1 cellular context compared by ENCODE assay signal in the genomic region with DNA sequence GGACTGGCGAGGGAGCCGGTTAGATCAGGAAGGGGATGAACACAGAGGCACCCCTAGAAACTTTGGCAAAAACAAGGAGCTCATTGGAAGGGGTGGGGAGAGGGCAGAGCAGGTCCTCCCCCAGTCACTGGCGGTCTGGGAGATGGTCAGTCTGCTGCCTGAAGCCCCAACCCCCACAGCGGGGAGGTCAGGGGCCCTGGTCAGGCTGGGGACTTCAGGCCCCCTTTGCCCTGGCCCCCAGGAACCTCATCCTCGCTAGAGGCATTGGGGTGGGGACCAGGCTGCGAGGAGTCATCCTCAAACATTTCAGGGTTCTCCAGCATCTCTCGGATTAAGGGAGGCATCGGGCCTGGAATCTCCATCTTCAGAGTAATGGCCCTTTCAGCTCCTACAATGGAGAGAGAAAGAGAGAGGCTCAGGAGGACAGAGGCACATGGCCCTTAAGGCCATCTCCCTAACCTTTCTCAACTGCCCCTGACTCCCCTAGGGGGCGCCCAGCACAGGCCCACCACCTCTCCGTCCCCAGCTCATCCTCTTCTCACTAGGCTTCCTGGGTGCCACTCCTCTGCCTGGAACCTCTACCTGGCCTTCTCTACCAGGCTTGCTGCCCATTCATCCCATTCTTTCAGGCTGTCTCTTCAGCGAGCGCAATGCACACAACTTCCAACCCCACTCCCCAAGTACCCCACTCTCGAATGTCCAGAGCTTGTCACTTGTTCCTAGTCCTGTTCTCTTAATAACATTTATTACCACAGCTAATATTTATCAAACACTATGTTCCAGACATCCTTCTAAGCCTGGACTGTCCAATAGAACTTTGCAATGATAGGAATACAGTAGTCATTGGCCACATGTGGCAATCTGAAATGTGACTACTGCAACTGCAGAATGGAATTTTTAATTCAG.
A peak's percentile ranks its signal among the peaks of the same experiment; 100 is the strongest.
TF ChIP-seq lines count a peak whose summit lies in the region.

No MANE protein-coding gene starts in this region.

TF ChIP-seq in K562, 482 proteins besides CTCF, POLR2A, EP300 and RAD21 (continued from another document):
- TF ChIP-seq, protein P1, sequence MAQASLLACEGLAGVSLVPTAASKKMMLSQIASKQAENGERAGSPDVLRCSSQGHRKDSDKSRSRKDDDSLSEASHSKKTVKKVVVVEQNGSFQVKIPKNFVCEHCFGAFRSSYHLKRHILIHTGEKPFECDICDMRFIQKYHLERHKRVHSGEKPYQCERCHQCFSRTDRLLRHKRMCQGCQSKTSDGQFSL (CRISPR knock-in tag; IDR thresholded peaks at IDR 0.05) = no peak
- TF ChIP-seq, protein P1 (tag; IDR thresholded peaks at IDR 0.05) = no peak
- TF ChIP-seq, protein P2, sequence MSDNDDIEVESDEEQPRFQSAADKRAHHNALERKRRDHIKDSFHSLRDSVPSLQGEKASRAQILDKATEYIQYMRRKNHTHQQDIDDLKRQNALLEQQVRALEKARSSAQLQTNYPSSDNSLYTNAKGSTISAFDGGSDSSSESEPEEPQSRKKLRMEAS (CRISPR knock-in tag; IDR thresholded peaks at IDR 0.05) = peak; percentile 34; the same call in 1 of the 2 replicates
- TF ChIP-seq ILF3 (IDR thresholded peaks at IDR 0.05; ENCODE audit: borderline replicate concordance) = no peak
- no peak for TF ChIP-seq SLC30A9 (CRISPR knock-in tag; IDR thresholded peaks at IDR 0.05)
- TF ChIP-seq, protein P3, sequence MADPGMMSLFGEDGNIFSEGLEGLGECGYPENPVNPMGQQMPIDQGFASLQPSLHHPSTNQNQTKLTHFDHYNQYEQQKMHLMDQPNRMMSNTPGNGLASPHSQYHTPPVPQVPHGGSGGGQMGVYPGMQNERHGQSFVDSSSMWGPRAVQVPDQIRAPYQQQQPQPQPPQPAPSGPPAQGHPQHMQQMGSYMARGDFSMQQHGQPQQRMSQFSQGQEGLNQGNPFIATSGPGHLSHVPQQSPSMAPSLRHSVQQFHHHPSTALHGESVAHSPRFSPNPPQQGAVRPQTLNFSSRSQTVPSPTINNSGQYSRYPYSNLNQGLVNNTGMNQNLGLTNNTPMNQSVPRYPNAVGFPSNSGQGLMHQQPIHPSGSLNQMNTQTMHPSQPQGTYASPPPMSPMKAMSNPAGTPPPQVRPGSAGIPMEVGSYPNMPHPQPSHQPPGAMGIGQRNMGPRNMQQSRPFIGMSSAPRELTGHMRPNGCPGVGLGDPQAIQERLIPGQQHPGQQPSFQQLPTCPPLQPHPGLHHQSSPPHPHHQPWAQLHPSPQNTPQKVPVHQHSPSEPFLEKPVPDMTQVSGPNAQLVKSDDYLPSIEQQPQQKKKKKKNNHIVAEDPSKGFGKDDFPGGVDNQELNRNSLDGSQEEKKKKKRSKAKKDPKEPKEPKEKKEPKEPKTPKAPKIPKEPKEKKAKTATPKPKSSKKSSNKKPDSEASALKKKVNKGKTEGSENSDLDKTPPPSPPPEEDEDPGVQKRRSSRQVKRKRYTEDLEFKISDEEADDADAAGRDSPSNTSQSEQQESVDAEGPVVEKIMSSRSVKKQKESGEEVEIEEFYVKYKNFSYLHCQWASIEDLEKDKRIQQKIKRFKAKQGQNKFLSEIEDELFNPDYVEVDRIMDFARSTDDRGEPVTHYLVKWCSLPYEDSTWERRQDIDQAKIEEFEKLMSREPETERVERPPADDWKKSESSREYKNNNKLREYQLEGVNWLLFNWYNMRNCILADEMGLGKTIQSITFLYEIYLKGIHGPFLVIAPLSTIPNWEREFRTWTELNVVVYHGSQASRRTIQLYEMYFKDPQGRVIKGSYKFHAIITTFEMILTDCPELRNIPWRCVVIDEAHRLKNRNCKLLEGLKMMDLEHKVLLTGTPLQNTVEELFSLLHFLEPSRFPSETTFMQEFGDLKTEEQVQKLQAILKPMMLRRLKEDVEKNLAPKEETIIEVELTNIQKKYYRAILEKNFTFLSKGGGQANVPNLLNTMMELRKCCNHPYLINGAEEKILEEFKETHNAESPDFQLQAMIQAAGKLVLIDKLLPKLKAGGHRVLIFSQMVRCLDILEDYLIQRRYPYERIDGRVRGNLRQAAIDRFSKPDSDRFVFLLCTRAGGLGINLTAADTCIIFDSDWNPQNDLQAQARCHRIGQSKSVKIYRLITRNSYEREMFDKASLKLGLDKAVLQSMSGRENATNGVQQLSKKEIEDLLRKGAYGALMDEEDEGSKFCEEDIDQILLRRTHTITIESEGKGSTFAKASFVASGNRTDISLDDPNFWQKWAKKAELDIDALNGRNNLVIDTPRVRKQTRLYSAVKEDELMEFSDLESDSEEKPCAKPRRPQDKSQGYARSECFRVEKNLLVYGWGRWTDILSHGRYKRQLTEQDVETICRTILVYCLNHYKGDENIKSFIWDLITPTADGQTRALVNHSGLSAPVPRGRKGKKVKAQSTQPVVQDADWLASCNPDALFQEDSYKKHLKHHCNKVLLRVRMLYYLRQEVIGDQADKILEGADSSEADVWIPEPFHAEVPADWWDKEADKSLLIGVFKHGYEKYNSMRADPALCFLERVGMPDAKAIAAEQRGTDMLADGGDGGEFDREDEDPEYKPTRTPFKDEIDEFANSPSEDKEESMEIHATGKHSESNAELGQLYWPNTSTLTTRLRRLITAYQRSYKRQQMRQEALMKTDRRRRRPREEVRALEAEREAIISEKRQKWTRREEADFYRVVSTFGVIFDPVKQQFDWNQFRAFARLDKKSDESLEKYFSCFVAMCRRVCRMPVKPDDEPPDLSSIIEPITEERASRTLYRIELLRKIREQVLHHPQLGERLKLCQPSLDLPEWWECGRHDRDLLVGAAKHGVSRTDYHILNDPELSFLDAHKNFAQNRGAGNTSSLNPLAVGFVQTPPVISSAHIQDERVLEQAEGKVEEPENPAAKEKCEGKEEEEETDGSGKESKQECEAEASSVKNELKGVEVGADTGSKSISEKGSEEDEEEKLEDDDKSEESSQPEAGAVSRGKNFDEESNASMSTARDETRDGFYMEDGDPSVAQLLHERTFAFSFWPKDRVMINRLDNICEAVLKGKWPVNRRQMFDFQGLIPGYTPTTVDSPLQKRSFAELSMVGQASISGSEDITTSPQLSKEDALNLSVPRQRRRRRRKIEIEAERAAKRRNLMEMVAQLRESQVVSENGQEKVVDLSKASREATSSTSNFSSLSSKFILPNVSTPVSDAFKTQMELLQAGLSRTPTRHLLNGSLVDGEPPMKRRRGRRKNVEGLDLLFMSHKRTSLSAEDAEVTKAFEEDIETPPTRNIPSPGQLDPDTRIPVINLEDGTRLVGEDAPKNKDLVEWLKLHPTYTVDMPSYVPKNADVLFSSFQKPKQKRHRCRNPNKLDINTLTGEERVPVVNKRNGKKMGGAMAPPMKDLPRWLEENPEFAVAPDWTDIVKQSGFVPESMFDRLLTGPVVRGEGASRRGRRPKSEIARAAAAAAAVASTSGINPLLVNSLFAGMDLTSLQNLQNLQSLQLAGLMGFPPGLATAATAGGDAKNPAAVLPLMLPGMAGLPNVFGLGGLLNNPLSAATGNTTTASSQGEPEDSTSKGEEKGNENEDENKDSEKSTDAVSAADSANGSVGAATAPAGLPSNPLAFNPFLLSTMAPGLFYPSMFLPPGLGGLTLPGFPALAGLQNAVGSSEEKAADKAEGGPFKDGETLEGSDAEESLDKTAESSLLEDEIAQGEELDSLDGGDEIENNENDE (IDR thresholded peaks at IDR 0.05; ENCODE audit: low read depth, low read length) = no peak
- TF ChIP-seq STAG1 (CRISPR knock-in tag; IDR thresholded peaks at IDR 0.05; ENCODE audit: borderline replicate concordance) = peak; percentile 32; the same call in 1 of the 2 replicates
- TF ChIP-seq ZNF561 (CRISPR knock-in tag; conservative IDR thresholded peaks at IDR 0.05) = no peak
- TF ChIP-seq ZNF212 (CRISPR knock-in tag; IDR thresholded peaks at IDR 0.05) = no peak
- TF ChIP-seq, protein P4, sequence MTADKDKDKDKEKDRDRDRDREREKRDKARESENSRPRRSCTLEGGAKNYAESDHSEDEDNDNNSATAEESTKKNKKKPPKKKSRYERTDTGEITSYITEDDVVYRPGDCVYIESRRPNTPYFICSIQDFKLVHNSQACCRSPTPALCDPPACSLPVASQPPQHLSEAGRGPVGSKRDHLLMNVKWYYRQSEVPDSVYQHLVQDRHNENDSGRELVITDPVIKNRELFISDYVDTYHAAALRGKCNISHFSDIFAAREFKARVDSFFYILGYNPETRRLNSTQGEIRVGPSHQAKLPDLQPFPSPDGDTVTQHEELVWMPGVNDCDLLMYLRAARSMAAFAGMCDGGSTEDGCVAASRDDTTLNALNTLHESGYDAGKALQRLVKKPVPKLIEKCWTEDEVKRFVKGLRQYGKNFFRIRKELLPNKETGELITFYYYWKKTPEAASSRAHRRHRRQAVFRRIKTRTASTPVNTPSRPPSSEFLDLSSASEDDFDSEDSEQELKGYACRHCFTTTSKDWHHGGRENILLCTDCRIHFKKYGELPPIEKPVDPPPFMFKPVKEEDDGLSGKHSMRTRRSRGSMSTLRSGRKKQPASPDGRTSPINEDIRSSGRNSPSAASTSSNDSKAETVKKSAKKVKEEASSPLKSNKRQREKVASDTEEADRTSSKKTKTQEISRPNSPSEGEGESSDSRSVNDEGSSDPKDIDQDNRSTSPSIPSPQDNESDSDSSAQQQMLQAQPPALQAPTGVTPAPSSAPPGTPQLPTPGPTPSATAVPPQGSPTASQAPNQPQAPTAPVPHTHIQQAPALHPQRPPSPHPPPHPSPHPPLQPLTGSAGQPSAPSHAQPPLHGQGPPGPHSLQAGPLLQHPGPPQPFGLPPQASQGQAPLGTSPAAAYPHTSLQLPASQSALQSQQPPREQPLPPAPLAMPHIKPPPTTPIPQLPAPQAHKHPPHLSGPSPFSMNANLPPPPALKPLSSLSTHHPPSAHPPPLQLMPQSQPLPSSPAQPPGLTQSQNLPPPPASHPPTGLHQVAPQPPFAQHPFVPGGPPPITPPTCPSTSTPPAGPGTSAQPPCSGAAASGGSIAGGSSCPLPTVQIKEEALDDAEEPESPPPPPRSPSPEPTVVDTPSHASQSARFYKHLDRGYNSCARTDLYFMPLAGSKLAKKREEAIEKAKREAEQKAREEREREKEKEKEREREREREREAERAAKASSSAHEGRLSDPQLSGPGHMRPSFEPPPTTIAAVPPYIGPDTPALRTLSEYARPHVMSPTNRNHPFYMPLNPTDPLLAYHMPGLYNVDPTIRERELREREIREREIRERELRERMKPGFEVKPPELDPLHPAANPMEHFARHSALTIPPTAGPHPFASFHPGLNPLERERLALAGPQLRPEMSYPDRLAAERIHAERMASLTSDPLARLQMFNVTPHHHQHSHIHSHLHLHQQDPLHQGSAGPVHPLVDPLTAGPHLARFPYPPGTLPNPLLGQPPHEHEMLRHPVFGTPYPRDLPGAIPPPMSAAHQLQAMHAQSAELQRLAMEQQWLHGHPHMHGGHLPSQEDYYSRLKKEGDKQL (CRISPR knock-in tag; IDR thresholded peaks at IDR 0.05; ENCODE audit: borderline replicate concordance) = no peak
- 0 out of 2 replicates have a peak, but pooled peaks have one; percentile 28 for TF ChIP-seq TOE1 (IDR thresholded peaks at IDR 0.05; ENCODE audit: borderline replicate concordance)
- TF ChIP-seq TOE1 (CRISPR knock-in tag; IDR thresholded peaks at IDR 0.05; ENCODE audit: borderline replicate concordance, low read depth) = no peak
- no peak for TF ChIP-seq HMGN3 (IDR thresholded peaks at IDR 0.05; ENCODE audit: borderline replicate concordance, extremely low read depth, insufficient read length, low read depth, low read length)
- TF ChIP-seq L3MBTL2 (IDR thresholded peaks at IDR 0.05) = peak; percentile 34; the same call in 1 of the 2 replicates
- TF ChIP-seq SOX6 (IDR thresholded peaks at IDR 0.05) = no peak
- TF ChIP-seq KLF13 (tag; IDR thresholded peaks at IDR 0.05; ENCODE audit: borderline replicate concordance, low read depth) = no peak
- TF ChIP-seq KLF16 (IDR thresholded peaks at IDR 0.05) = no peak
- TF ChIP-seq, protein P5, sequence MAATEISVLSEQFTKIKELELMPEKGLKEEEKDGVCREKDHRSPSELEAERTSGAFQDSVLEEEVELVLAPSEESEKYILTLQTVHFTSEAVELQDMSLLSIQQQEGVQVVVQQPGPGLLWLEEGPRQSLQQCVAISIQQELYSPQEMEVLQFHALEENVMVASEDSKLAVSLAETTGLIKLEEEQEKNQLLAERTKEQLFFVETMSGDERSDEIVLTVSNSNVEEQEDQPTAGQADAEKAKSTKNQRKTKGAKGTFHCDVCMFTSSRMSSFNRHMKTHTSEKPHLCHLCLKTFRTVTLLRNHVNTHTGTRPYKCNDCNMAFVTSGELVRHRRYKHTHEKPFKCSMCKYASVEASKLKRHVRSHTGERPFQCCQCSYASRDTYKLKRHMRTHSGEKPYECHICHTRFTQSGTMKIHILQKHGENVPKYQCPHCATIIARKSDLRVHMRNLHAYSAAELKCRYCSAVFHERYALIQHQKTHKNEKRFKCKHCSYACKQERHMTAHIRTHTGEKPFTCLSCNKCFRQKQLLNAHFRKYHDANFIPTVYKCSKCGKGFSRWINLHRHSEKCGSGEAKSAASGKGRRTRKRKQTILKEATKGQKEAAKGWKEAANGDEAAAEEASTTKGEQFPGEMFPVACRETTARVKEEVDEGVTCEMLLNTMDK (IDR thresholded peaks at IDR 0.05; ENCODE audit: borderline replicate concordance, insufficient read depth, low read depth, low read length, poor library complexity, severe bottlenecking) = peak; percentile 99
- TF ChIP-seq, protein P6, sequence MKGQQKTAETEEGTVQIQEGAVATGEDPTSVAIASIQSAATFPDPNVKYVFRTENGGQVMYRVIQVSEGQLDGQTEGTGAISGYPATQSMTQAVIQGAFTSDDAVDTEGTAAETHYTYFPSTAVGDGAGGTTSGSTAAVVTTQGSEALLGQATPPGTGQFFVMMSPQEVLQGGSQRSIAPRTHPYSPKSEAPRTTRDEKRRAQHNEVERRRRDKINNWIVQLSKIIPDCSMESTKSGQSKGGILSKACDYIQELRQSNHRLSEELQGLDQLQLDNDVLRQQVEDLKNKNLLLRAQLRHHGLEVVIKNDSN (CRISPR knock-in tag; IDR thresholded peaks at IDR 0.05) = 0 out of 2 replicates have a peak, but pooled peaks have one; percentile 8
- no peak for TF ChIP-seq KLF6 (CRISPR knock-in tag; IDR thresholded peaks at IDR 0.05; ENCODE audit: borderline replicate concordance)
- 0 out of 4 replicates have a peak, but pooled peaks of 1 of the 2 experiments have one; percentile 19 for TF ChIP-seq MAZ (CRISPR knock-in tag; conservative IDR thresholded peaks at IDR 0.05 in 1 of 2, IDR thresholded peaks at IDR 0.05 in 1 of 2)
- no peak for TF ChIP-seq SNRNP70 (optimal IDR thresholded peaks at IDR 0.05; ENCODE audit: low read depth, low read length)
- TF ChIP-seq, protein P7, sequence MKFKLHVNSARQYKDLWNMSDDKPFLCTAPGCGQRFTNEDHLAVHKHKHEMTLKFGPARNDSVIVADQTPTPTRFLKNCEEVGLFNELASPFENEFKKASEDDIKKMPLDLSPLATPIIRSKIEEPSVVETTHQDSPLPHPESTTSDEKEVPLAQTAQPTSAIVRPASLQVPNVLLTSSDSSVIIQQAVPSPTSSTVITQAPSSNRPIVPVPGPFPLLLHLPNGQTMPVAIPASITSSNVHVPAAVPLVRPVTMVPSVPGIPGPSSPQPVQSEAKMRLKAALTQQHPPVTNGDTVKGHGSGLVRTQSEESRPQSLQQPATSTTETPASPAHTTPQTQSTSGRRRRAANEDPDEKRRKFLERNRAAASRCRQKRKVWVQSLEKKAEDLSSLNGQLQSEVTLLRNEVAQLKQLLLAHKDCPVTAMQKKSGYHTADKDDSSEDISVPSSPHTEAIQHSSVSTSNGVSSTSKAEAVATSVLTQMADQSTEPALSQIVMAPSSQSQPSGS (CRISPR knock-in tag; IDR thresholded peaks at IDR 0.05) = no peak
- TF ChIP-seq EP400 (IDR thresholded peaks at IDR 0.05) = peak; percentile 40; the same call in 1 of the 2 replicates
- no peak for TF ChIP-seq TRIM24 (IDR thresholded peaks at IDR 0.05)
